Comparison of ENCODE assay signal across 34 cellular contexts in genomic region chr16:88290850-88291830, GRCh38.
"Had no signal": no experiment of that assay in that cellular context is flagged by ENCODE, and none has a peak within 500 bp of the region (broad histone marks: within the 10 kb centered on the region; RNA-seq: fewer than 3 reads in every experiment).

No MANE protein-coding gene starts in this region.

- H3K9me3 ChIP-seq: neutrophil, prostate gland, thyroid gland had no signal

- H3K27ac ChIP-seq: adrenal gland, body of pancreas, gastroesophageal sphincter, lower lobe of right lung, neutrophil, ovary, prostate gland, sigmoid colon, thyroid gland, upper lobe of left lung, vagina had no signal

- H3K36me3 ChIP-seq: adrenal gland, gastroesophageal sphincter, lower lobe of right lung, neutrophil, ovary, prostate gland, sigmoid colon, thyroid gland, upper lobe of left lung, vagina had no signal

- H3K27me3 Mint-ChIP-seq: activated naive CD8-positive, alpha-beta T cell treated with anti-CD3 and anti-CD28 coated beads for 36 hours; stimulated activated naive CD8-positive, alpha-beta T cell treated with anti-CD3 and anti-CD28 coated beads, Interleukin-15, amount 100 ng/mL, for 72 hours had no signal

- ATAC-seq: activated CD8-positive, alpha-beta T cell treated with anti-CD3 and anti-CD28 coated beads for 36 hours; activated T-cell treated with anti-CD3 and anti-CD28 coated beads, Interleukin-2, amount 50 U/mL, for 4 hours; body of pancreas; gastroesophageal sphincter; lower lobe of right lung; stimulated activated naive CD8-positive, alpha-beta T cell treated with anti-CD3 and anti-CD28 coated beads, Interleukin-15, amount 100 ng/mL, for 72 hours had no signal

- H3K36me3 Mint-ChIP-seq: activated naive CD8-positive, alpha-beta T cell treated with anti-CD3 and anti-CD28 coated beads for 36 hours; immature natural killer cell; stimulated activated memory B cell treated with anti-CD40 and anti-IgM and Interleukin-4, amounts not matched to agents 10 μg/mL and 1 μg/mL and 100 μg/mL, for 72 hours had no signal

- H3K27ac Mint-ChIP-seq: activated B cell treated with CpG ODN at 0.5 μM for 24 hours; activated CD8-positive, alpha-beta T cell treated with anti-CD3 and anti-CD28 coated beads for 36 hours; activated naive CD8-positive, alpha-beta T cell treated with anti-CD3 and anti-CD28 coated beads for 36 hours; activated T-helper 2 cell treated with anti-CD3 and anti-CD28 coated beads, Interferon-gamma antibody, Interleukin-2, Interleukin-4, amounts not matched to agents 10 μg/mL and 5 μg/mL and 100 μg/mL, durations not matched to agents 14 hours and 24 hours and 36 hours; immature natural killer cell; nephron; stimulated activated memory B cell treated with anti-CD40 and anti-IgM and Interleukin-4, amounts not matched to agents 10 μg/mL and 1 μg/mL and 100 μg/mL, for 72 hours; T-helper 2 cell treated with Interferon-gamma antibody and Interleukin-4, amounts not matched to agents 5 μg/mL and 100 μg/mL, for 36 hours had no signal

- H3K27me3 ChIP-seq: adrenal gland, body of pancreas, neutrophil, ovary, sigmoid colon, thyroid gland, vagina had no signal

- DNase-seq: activated B cell treated with CpG ODN at 0.5 μM for 24 hours; activated CD4-positive, alpha-beta T cell treated with anti-CD3 and anti-CD28 coated beads, Interleukin-2, amount 50 U/mL, for 1 hour; activated CD8-positive, alpha-beta T cell treated with anti-CD3 and anti-CD28 coated beads for 36 hours; activated naive CD4-positive, alpha-beta T cell treated with Interleukin-2 at 50 U/mL for 16 hours; activated naive CD8-positive, alpha-beta T cell treated with anti-CD3 and anti-CD28 coated beads for 36 hours; activated T-cell treated with anti-CD3 and anti-CD28 coated beads, Interleukin-2, amount 50 U/mL, for 4 hours; adrenal gland; body of pancreas; cortex of kidney; head of caudate nucleus; hippocampal formation; immature natural killer cell; lower lobe of right lung; mesendoderm; retina; sigmoid colon; small intestine; stimulated activated CD4-positive, alpha-beta T cell treated with anti-CD3 and anti-CD28 coated beads, Interleukin-1b, Interleukin-23, amount 100 ng/mL, for 48 hours; stimulated activated CD4-positive, alpha-beta T cell treated with anti-CD3 and anti-CD28 coated beads, Interleukin-4, amount 100 ng/mL, for 4 hours; stimulated activated CD8-positive, alpha-beta memory T cell treated with anti-CD3 and anti-CD28 coated beads, Interleukin-4, amount 100 ng/mL, for 48 hours; stimulated activated naive CD8-positive, alpha-beta T cell treated with anti-CD3 and anti-CD28 coated beads, Interleukin-15, amount 100 ng/mL, for 72 hours; substantia nigra; T-helper 1 cell; thyroid gland; upper lobe of left lung had no signal

- H3K9me3 Mint-ChIP-seq: activated CD8-positive, alpha-beta T cell treated with anti-CD3 and anti-CD28 coated beads for 36 hours; activated T-cell treated with anti-CD3 and anti-CD28 coated beads, Interleukin-2, amount 50 U/mL, for 4 hours; activated T-helper 2 cell treated with anti-CD3 and anti-CD28 coated beads, Interferon-gamma antibody, Interleukin-2, Interleukin-4, amounts not matched to agents 10 μg/mL and 5 μg/mL and 100 μg/mL, durations not matched to agents 14 hours and 24 hours and 36 hours; nephron; stimulated activated naive CD8-positive, alpha-beta T cell treated with anti-CD3 and anti-CD28 coated beads, Interleukin-15, amount 100 ng/mL, for 72 hours; T-helper 2 cell treated with Interferon-gamma antibody and Interleukin-4, amounts not matched to agents 5 μg/mL and 100 μg/mL, for 36 hours had no signal

- H3K4me1 ChIP-seq: body of pancreas, gastroesophageal sphincter, lower lobe of right lung, prostate gland, sigmoid colon, thyroid gland, upper lobe of left lung had no signal

- H3K4me3 ChIP-seq: adrenal gland, body of pancreas, gastroesophageal sphincter, lower lobe of right lung, ovary, prostate gland, sigmoid colon, thyroid gland, upper lobe of left lung, vagina had no signal

- H3K4me3 Mint-ChIP-seq: activated B cell treated with CpG ODN at 0.5 μM for 24 hours; activated CD8-positive, alpha-beta T cell treated with anti-CD3 and anti-CD28 coated beads for 36 hours; activated naive CD8-positive, alpha-beta T cell treated with anti-CD3 and anti-CD28 coated beads for 36 hours; activated T-cell treated with anti-CD3 and anti-CD28 coated beads, Interleukin-2, amount 50 U/mL, for 4 hours; immature natural killer cell; nephron; stimulated activated memory B cell treated with anti-CD40 and anti-IgM and Interleukin-4, amounts not matched to agents 10 μg/mL and 1 μg/mL and 100 μg/mL, for 72 hours; stimulated activated naive CD8-positive, alpha-beta T cell treated with anti-CD3 and anti-CD28 coated beads, Interleukin-15, amount 100 ng/mL, for 72 hours; T-helper 2 cell treated with Interferon-gamma antibody and Interleukin-4, amounts not matched to agents 5 μg/mL and 100 μg/mL, for 36 hours had no signal

- H3K4me1 Mint-ChIP-seq: activated B cell treated with CpG ODN at 0.5 μM for 24 hours; activated naive CD8-positive, alpha-beta T cell treated with anti-CD3 and anti-CD28 coated beads for 36 hours; stimulated activated memory B cell treated with anti-CD40 and anti-IgM and Interleukin-4, amounts not matched to agents 10 μg/mL and 1 μg/mL and 100 μg/mL, for 72 hours; stimulated activated naive CD8-positive, alpha-beta T cell treated with anti-CD3 and anti-CD28 coated beads, Interleukin-15, amount 100 ng/mL, for 72 hours had no signal
